22 cellular contexts compared by ENCODE assay signal in the genomic region with DNA sequence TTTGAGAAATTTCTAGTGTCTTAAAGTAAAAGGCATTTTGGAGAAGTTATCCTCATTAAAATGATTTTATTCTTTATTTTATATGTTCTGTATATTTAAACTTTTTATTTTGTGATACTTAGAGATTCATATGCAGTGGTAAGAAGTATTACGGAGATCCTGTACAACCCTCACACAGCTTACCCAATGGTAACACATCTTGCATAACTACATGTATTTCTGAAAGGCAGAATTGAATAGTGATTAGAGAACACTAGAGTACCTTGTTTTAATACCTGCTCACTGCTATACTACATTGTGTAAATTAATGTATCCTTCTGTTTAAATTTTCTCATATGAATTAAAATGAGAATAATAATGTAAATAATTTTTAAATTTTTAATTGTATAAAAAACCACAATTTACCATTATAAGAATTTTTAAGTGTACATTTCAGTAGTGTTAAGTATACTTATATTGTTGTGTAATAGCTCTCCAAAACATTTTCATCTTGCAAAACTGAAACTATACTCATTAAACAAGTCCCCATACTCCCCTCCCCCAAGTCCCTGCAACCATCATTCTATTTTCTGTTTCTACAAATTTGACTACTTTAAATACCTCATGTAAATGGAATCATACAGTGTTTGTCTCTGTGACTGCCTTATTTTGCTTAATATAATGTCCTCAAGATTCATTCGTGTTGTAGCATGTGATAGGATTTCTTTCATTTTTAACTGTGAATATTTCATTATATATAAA. TPM values are rescaled to one million over a fixed set of nuclear protein-coding genes. Genes with fewer than 3 reads are reported as not detected.
DNase-seq lines count a peak whose midpoint lies in the region; ATAC-seq and TF ChIP-seq lines count a peak whose summit lies in the region.
"Had no signal": no experiment of that assay in that cellular context is flagged by ENCODE, and none has a peak within 500 bp of the region (broad histone marks: within the 10 kb centered on the region; RNA-seq: fewer than 3 reads in every experiment).

No MANE protein-coding gene starts in this region.

- H3K4me2 ChIP-seq in SK-N-SH (no peak overlapping the region), OCI-LY3 (ENCODE audit: low read length) (peak overlapping the region; percentile 46; the same call in 1 of the 2 replicates)
- H3K4me2 ChIP-seq: BLaER1 treated with 17β-estradiol and CSF1 and Interleukin-3, amounts not matched to agents 10 nM and 100 nM had no signal

- CTCF ChIA-PET in SK-N-SH (lab: Yijun Ruan, JAX) = interaction anchor here (1.2 kb wide), 1 partner anchor 142 kb away, joined by 3 read pairs; no protein-coding TSS in a partner anchor

- H3K9ac ChIP-seq in SK-N-SH = no peak overlapping the region
- H3K9ac ChIP-seq in OCI-LY3 (ENCODE audit: low read length) = no peak overlapping the region
- H3K9ac ChIP-seq: BLaER1 treated with 17β-estradiol and CSF1 and Interleukin-3, amounts not matched to agents 10 nM and 100 nM had no signal

- H3K79me2 ChIP-seq in SK-N-SH (ENCODE audit: insufficient read depth) = no peaks in the 10 kb centered on the region
- H3K79me2 ChIP-seq in OCI-LY3 (ENCODE audit: low read length) = no peaks in the 10 kb centered on the region

- H3K36me3 ChIP-seq in SK-N-SH (replicated peaks in 1 of 2; ENCODE audit: control insufficient read depth in 1 of 2, insufficient read depth in 2 of 2, low read length in 1 of 2) (no peaks in the 10 kb centered on the region), OCI-LY3 (replicated peaks; ENCODE audit: low read depth, low read length) (no peaks in the 10 kb centered on the region), left lung (no peaks in the 10 kb centered on the region)
- H3K36me3 ChIP-seq: BLaER1 treated with 17β-estradiol and CSF1 and Interleukin-3, amounts not matched to agents 10 nM and 100 nM; SJCRH30 had no signal

- no peak for TF ChIP-seq RAD21 in SK-N-SH (IDR thresholded peaks at IDR 0.05; ENCODE audit: low read length)

- H4K20me1 ChIP-seq in SK-N-SH (ENCODE audit: insufficient read depth) (no peaks in the 10 kb centered on the region), OCI-LY3 (ENCODE audit: insufficient read depth, low read length) (no peaks in the 10 kb centered on the region)
- H4K20me1 ChIP-seq: BLaER1 treated with 17β-estradiol and CSF1 and Interleukin-3, amounts not matched to agents 10 nM and 100 nM had no signal

- no peak for ATAC-seq in SK-N-SH treated with all-trans-retinoic acid at 6 μM for 48 hours
- ATAC-seq in left lung = peak; percentile 80
- ATAC-seq: CD8-positive, alpha-beta T cell; HCT116 had no signal

- TF ChIP-seq CTCF in SK-N-SH (IDR thresholded peaks at IDR 0.05) (no peak), OCI-LY3 (IDR thresholded peaks at IDR 0.05; ENCODE audit: low read depth, low read length) (no peak), left lung (IDR thresholded peaks at IDR 0.05) (no peak)

- DNase-seq in SK-N-SH (no peak), left lung (no peak), CD1c-positive myeloid dendritic cell (ENCODE audit: extremely low spot score) (no peak), GM19240 (ENCODE audit: insufficient read length, low spot score) (no peak), ecto neural progenitor cell (ENCODE audit: low spot score) (no peak)
- no peak for DNase-seq in effector CD8-positive, alpha-beta T cell (lab: John Stamatoyannopoulos, UW)
- DNase-seq: ACHN; Calu3; CD8-positive, alpha-beta T cell; GF-D8; NCI-H1092; NCI-H1436 treated with DMSO at 0.1 percent for 48 hours; NCI-H2029 treated with DMSO at 0.1 percent for 48 hours; NCI-H226; NCI-H510A treated with DMSO at 0.1 percent for 48 hours; NCI-H748 treated with DMSO at 0.1 percent for 48 hours; SJCRH30 had no signal

- H3K9me3 ChIP-seq in SK-N-SH (no peaks in the 10 kb centered on the region), OCI-LY3 (ENCODE audit: insufficient read depth, low read length) (no peaks in the 10 kb centered on the region), left lung (no peaks in the 10 kb centered on the region)
- H3K9me3 ChIP-seq: BLaER1 treated with 17β-estradiol and CSF1 and Interleukin-3, amounts not matched to agents 10 nM and 100 nM; SJCRH30 had no signal

- no peak overlapping the region for H3K27ac ChIP-seq in SK-N-SH (ENCODE audit: low read depth in 2 of 2, low read length in 1 of 2)
- no peak overlapping the region for H3K27ac ChIP-seq in OCI-LY3 (ENCODE audit: low read length)
- H3K27ac ChIP-seq in left lung = no peak overlapping the region
- H3K27ac ChIP-seq: 22Rv1; BLaER1 treated with 17β-estradiol and CSF1 and Interleukin-3, amounts not matched to agents 10 nM and 100 nM; SJCRH30 had no signal

- H2AFZ ChIP-seq in SK-N-SH (ENCODE audit: low read depth) = 0 out of 2 replicates have a peak overlapping the region, but pooled peaks have one; percentile 22
- H2AFZ ChIP-seq in OCI-LY3 (ENCODE audit: low read depth, low read length) = peak overlapping the region; percentile 57; the same call in 1 of the 2 replicates

- H3K4me1 ChIP-seq in SK-N-SH (ENCODE audit: control insufficient read depth in 1 of 2, insufficient read depth in 2 of 2, low read depth in 1 of 2, low read length in 1 of 2) (no peaks in the 10 kb centered on the region), OCI-LY3 (ENCODE audit: low read length) (peaks cover 17% of the 10 kb centered on the region), left lung (no peaks in the 10 kb centered on the region)
- H3K4me1 ChIP-seq: BLaER1 treated with 17β-estradiol and CSF1 and Interleukin-3, amounts not matched to agents 10 nM and 100 nM; SJCRH30 had no signal

- H3K4me3 ChIP-seq in SK-N-SH (ENCODE audit: low read depth in 2 of 2, low read length in 1 of 2) (no peak overlapping the region), OCI-LY3 (ENCODE audit: low read length) (no peak overlapping the region; the same call in 1 of the 2 replicates), left lung (no peak overlapping the region)
- H3K4me3 ChIP-seq: BLaER1 treated with 17β-estradiol and CSF1 and Interleukin-3, amounts not matched to agents 10 nM and 100 nM; SJCRH30 had no signal

- intact Hi-C loops in left lung (cut with DNase I) = loop anchor here in 1 of 2 donors (10.0 kb wide), 1 partner anchor 138 kb away; no protein-coding TSS in a partner anchor

- WGBS in SK-N-SH (ENCODE audit: low lambda C conversion rate) = 96% methylated on average over 2 of the region's 2 CpGs

- H3K9me2 ChIP-seq in SK-N-SH = 0 out of 2 replicates have a peak, but pooled peaks cover 3% of the 10 kb centered on the region

- POLR2A ChIA-PET in SK-N-SH (lab: Yijun Ruan, JAX) = no interaction called here

- no peak for TF ChIP-seq EP300 in SK-N-SH (IDR thresholded peaks at IDR 0.05; ENCODE audit: borderline replicate concordance in 1 of 2, low read depth in 1 of 2, low read length in 1 of 2)

- no peaks in the 10 kb centered on the region for H3F3A ChIP-seq in SK-N-SH (replicated peaks; ENCODE audit: insufficient read depth)

- no peaks in the 10 kb centered on the region for H3K27me3 ChIP-seq in SK-N-SH (ENCODE audit: insufficient read depth)
- no peaks in the 10 kb centered on the region for H3K27me3 ChIP-seq in OCI-LY3 (ENCODE audit: low read depth, low read length)
- H3K27me3 ChIP-seq in left lung = no peaks in the 10 kb centered on the region
- H3K27me3 ChIP-seq: BLaER1 treated with 17β-estradiol and CSF1 and Interleukin-3, amounts not matched to agents 10 nM and 100 nM; SJCRH30 had no signal

TF ChIP-seq in SK-N-SH, 30 proteins besides CTCF, POLR2A, EP300 and RAD21 (continues in another document):
- no peak for TF ChIP-seq SIN3A (IDR thresholded peaks at IDR 0.05; ENCODE audit: borderline replicate concordance, low read depth, low read length)
- TF ChIP-seq TAF1 (IDR thresholded peaks at IDR 0.05; ENCODE audit: borderline replicate concordance, low read depth, low read length) = no peak
- TF ChIP-seq, protein P1, sequence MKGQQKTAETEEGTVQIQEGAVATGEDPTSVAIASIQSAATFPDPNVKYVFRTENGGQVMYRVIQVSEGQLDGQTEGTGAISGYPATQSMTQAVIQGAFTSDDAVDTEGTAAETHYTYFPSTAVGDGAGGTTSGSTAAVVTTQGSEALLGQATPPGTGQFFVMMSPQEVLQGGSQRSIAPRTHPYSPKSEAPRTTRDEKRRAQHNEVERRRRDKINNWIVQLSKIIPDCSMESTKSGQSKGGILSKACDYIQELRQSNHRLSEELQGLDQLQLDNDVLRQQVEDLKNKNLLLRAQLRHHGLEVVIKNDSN (IDR thresholded peaks at IDR 0.05; ENCODE audit: borderline replicate concordance, low read depth) = no peak
- TF ChIP-seq FOSL2 (IDR thresholded peaks at IDR 0.05; ENCODE audit: borderline replicate concordance, low read depth) = no peak

TF ChIP-seq in SK-N-SH treated with all-trans-retinoic acid at 6 μM for 48 hours, 23 proteins besides CTCF, POLR2A, EP300 and RAD21:
- TF ChIP-seq OSR1 (CRISPR knock-in tag; IDR thresholded peaks at IDR 0.05) (no peak), TOX (CRISPR knock-in tag; IDR thresholded peaks at IDR 0.05; ENCODE audit: borderline replicate concordance) (no peak)

RNA-seq across cellular contexts. Expression of a gene that starts 45.4 kb away (rescaled TPM):
- 25.1 and 31.3 TPM in 2 replicates for polyA plus RNA-seq in SK-N-SH (2012; rRNA removed)
- 28.1 and 31.3 TPM in 2 replicates for polyA plus RNA-seq in SK-N-SH (2012; cell fraction: cytosol; rRNA removed)
- 19.9 and 27.7 TPM in 2 replicates for polyA plus RNA-seq in SK-N-SH (2012; cell fraction: nucleus; rRNA removed)
- 10 to 100 TPM; 14.9 to 18.5 TPM for total RNA-seq in left lung

RNA-seq across cellular contexts. Expression of a gene that starts 45.5 kb away (rescaled TPM):
- 4.8 and 7.1 TPM in 2 replicates for polyA plus RNA-seq in SK-N-SH (2012; rRNA removed)
- polyA plus RNA-seq in SK-N-SH (2012; cell fraction: cytosol; rRNA removed) = 6.7 and 7.3 TPM in 2 replicates
- 6.2 and 6.6 TPM in 2 replicates for polyA plus RNA-seq in SK-N-SH (2012; cell fraction: nucleus; rRNA removed)
- total RNA-seq in left lung = 10 to 100 TPM; 10.8 to 14.5 TPM
